1 cellular context compared by ENCODE assay signal in the genomic region with DNA sequence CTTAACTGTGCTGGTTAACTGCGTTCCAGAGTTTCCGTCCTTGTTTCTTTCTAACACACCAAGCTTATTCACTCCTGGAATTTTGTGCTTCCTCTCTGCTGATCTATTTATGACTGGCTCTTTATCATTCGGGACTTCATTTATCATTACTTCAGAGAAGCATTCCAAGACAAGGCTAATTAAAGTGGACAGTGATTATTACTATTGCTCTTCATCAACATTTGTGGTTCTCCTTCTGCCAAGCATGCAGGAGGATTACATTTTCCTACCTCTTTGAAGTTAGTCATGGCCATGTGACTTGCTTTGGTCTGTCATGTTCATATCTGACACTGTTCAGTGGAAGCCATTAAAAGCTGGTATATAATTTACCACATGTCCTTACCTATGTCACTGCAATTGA.
A peak's percentile ranks its signal among the peaks of the same experiment; 100 is the strongest.
TF ChIP-seq lines count a peak whose summit lies in the region.

No MANE protein-coding gene starts in this region.

TF ChIP-seq in IMR-90, 13 proteins besides CTCF, POLR2A, EP300 and RAD21 (continued from another document):
- TF ChIP-seq, protein P1, sequence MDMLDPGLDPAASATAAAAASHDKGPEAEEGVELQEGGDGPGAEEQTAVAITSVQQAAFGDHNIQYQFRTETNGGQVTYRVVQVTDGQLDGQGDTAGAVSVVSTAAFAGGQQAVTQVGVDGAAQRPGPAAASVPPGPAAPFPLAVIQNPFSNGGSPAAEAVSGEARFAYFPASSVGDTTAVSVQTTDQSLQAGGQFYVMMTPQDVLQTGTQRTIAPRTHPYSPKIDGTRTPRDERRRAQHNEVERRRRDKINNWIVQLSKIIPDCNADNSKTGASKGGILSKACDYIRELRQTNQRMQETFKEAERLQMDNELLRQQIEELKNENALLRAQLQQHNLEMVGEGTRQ (IDR thresholded peaks at IDR 0.05; ENCODE audit: low read depth, low read length) = 0 out of 2 replicates have a peak, but pooled peaks have one; percentile 16
- TF ChIP-seq MXI1 (IDR thresholded peaks at IDR 0.05; ENCODE audit: borderline replicate concordance, low read depth, low read length) = no peak
